Comparison of ENCODE assay signal across 37 cellular contexts in genomic region chr11:47626234-47626633, GRCh38. TPM values are rescaled to one million over a fixed set of nuclear protein-coding genes. Genes with fewer than 3 reads are reported as not detected.
A peak's percentile ranks its signal among the peaks of the same experiment; 100 is the strongest.
DNase-seq lines count a peak whose midpoint lies in the region; ATAC-seq, FAIRE-seq and TF ChIP-seq lines count a peak whose summit lies in the region.
"Had no signal": no experiment of that assay in that cellular context is flagged by ENCODE, and none has a peak within 500 bp of the region (broad histone marks: within the 10 kb centered on the region; RNA-seq: fewer than 3 reads in every experiment).

No MANE protein-coding gene starts in this region.

- H3K4me2 ChIP-seq in K562 (ENCODE audit: insufficient read depth, low read length): no peak overlapping the region
- H3K4me2 ChIP-seq: A549; BLaER1; BLaER1 treated with 17β-estradiol and CSF1 and Interleukin-3, amounts not matched to agents 10 nM and 100 nM had no signal

- TF ChIP-seq CTCF in WTC11 (IDR thresholded peaks at IDR 0.05): no peak
- no peak for TF ChIP-seq CTCF in K562 (IDR thresholded peaks at IDR 0.05 in 2 of 3, conservative IDR thresholded peaks at IDR 0.05 in 1 of 3; ENCODE audit: insufficient read depth in 2 of 3, low read depth in 1 of 3, low read length in 3 of 3)

- no peak overlapping the region for H3K27ac ChIP-seq in K562 (ENCODE audit: extremely low read depth, low read depth, low read length)
- H3K27ac ChIP-seq: 22Rv1; A549; BLaER1; BLaER1 treated with 17β-estradiol and CSF1 and Interleukin-3, amounts not matched to agents 10 nM and 100 nM; C4-2B had no signal

- no peaks in the 10 kb centered on the region for H3K27me3 ChIP-seq in K562 (ENCODE audit: control insufficient read depth in 2 of 2, insufficient read depth in 2 of 2, low read length in 2 of 2)
- H3K27me3 ChIP-seq: BE2C; BLaER1; BLaER1 treated with 17β-estradiol and CSF1 and Interleukin-3, amounts not matched to agents 10 nM and 100 nM had no signal

- H3K36me3 ChIP-seq in K562 (ENCODE audit: control insufficient read depth, insufficient read depth, low read length): peaks cover 89% of the 10 kb centered on the region

- no peak for FAIRE-seq in K562 (lab: Jason Lieb, UNC)
- FAIRE-seq: A204.1, A549, D721Med had no signal

- H3K27me3 Mint-ChIP-seq in WTC11 (ENCODE audit: low read depth): no peaks in the 10 kb centered on the region; the same call in 1 of the 2 replicates
- H3K27me3 Mint-ChIP-seq: B cell; CD4-positive, alpha-beta memory T cell; CD4-positive, alpha-beta T cell; CD4-positive, CD25-positive, alpha-beta regulatory T cell; CD8-positive, alpha-beta memory T cell had no signal

- no peaks in the 10 kb centered on the region for H3K4me1 ChIP-seq in K562 (replicated peaks in 1 of 2; ENCODE audit: control insufficient read depth in 2 of 2, insufficient read depth in 2 of 2, low read length in 2 of 2)
- H3K4me1 ChIP-seq: A549; BE2C; BLaER1; BLaER1 treated with 17β-estradiol and CSF1 and Interleukin-3, amounts not matched to agents 10 nM and 100 nM had no signal

- WGBS in K562 (ENCODE audit: insufficient coverage, low coverage, missing lambda C conversion rate): 76% methylated on average over 6 of the region's 8 CpGs

- H3K4me1 Mint-ChIP-seq in WTC11: no peaks in the 10 kb centered on the region
- H3K4me1 Mint-ChIP-seq: B cell; CD14-positive monocyte; CD4-positive, alpha-beta memory T cell; CD8-positive, alpha-beta memory T cell had no signal

- H3K79me2 ChIP-seq in K562 (ENCODE audit: control insufficient read depth, insufficient read depth, low read length): no peaks in the 10 kb centered on the region

- ATAC-seq in WTC11 (no peak), K562 (no peak)
- ATAC-seq: A549; CD8-positive, alpha-beta T cell had no signal

- TF ChIP-seq EP300 in K562 (IDR thresholded peaks at IDR 0.05; ENCODE audit: low read length): no peak

- POLR2A ChIA-PET in WTC11 (lab: Charles Lee) (interaction anchor here (0.7 kb wide), 1 partner anchor 26 kb away, joined by 5 read pairs; no protein-coding TSS in a partner anchor), K562 (lab: Yijun Ruan, JAX) (interaction anchor here (1.1 kb wide), 1 partner anchor 14 kb away, joined by 7 read pairs; no protein-coding TSS in a partner anchor)

- no peak overlapping the region for H3K27ac Mint-ChIP-seq in WTC11
- H3K27ac Mint-ChIP-seq: B cell; CD4-positive, alpha-beta T cell; CD4-positive, CD25-positive, alpha-beta regulatory T cell; CD8-positive, alpha-beta T cell had no signal

- no peak for TF ChIP-seq RAD21 in K562 (CRISPR knock-in tag; conservative IDR thresholded peaks at IDR 0.05 in 1 of 2, IDR thresholded peaks at IDR 0.05 in 1 of 2)

- no peak overlapping the region for H3K4me3 ChIP-seq in K562
- H3K4me3 ChIP-seq: A549; BLaER1; BLaER1 treated with 17β-estradiol and CSF1 and Interleukin-3, amounts not matched to agents 10 nM and 100 nM had no signal

- no peak for TF ChIP-seq POLR2A in K562 (conservative IDR thresholded peaks at IDR 0.05)

- H2AFZ ChIP-seq in K562 (ENCODE audit: low read depth, low read length): no peak overlapping the region

- no peak overlapping the region for H3K4me3 Mint-ChIP-seq in WTC11
- H3K4me3 Mint-ChIP-seq: B cell; CD14-positive monocyte; CD4-positive, alpha-beta memory T cell; CD4-positive, alpha-beta T cell; CD4-positive, CD25-positive, alpha-beta regulatory T cell; CD8-positive, alpha-beta memory T cell; CD8-positive, alpha-beta T cell had no signal

- intact Hi-C loops in K562 (cut with micrococcal nuclease): no loop called here

- no peak overlapping the region for H3K9ac ChIP-seq in K562 (ENCODE audit: insufficient read depth in 1 of 2, low read depth in 2 of 2, low read length in 2 of 2)
- H3K9ac ChIP-seq: BLaER1; BLaER1 treated with 17β-estradiol and CSF1 and Interleukin-3, amounts not matched to agents 10 nM and 100 nM had no signal

- in situ Hi-C loops in K562 (cut with MboI): no loop called here

- CTCF ChIA-PET in WTC11 (lab: Charles Lee): interaction anchor here (1.2 kb wide), 1 partner anchor 9 kb away, joined by 3 read pairs; no protein-coding TSS in a partner anchor
- CTCF ChIA-PET in K562 (lab: Yijun Ruan, JAX; ENCODE audit: low intra/inter-chr PET ratio): no interaction called here

- no peak for DNase-seq in WTC11 (ENCODE audit: low spot score)
- no peak for DNase-seq in K562 (ENCODE audit: extremely low read depth in 1 of 4, low spot score in 3 of 4)
- DNase-seq in NCI-H2029 treated with DMSO at 0.1 percent for 48 hours (lab: John Stamatoyannopoulos, UW): no peak
- no peak for DNase-seq in stimulated activated CD8-positive, alpha-beta memory T cell treated with anti-CD3 and anti-CD28 coated beads, Interleukin-4, amount 100 ng/mL, for 48 hours
- DNase-seq: 8988T; ACHN; AML-193; BE2C; C1 segment of cervical spinal cord; Caco-2; Calu3; CD4-positive, alpha-beta memory T cell; CD4-positive, alpha-beta T cell; CD4-positive, CD25-positive, alpha-beta regulatory T cell; CD8-positive, alpha-beta memory T cell; CD8-positive, alpha-beta T cell; COR-L47; DMS 273 treated with DMSO at 0.1 percent for 48 hours; DMS153; DMS53; DMS79; DMS79 treated with DMSO at 0.1 percent for 48 hours; DND-41; EL had no signal

- TSS peak; percentile 9 for BruUV-seq in K562 (replicated peaks; lab: Mats Ljungman, UMichigan)

- H3K9me1 ChIP-seq in K562 (ENCODE audit: control insufficient read depth, insufficient read depth, low read length): no peaks in the 10 kb centered on the region

- no peaks in the 10 kb centered on the region for H3K9me3 Mint-ChIP-seq in WTC11
- H3K9me3 Mint-ChIP-seq: CD14-positive monocyte; CD4-positive, alpha-beta memory T cell; CD4-positive, alpha-beta T cell; CD4-positive, CD25-positive, alpha-beta regulatory T cell; CD8-positive, alpha-beta memory T cell; CD8-positive, alpha-beta T cell had no signal

- H3K36me3 Mint-ChIP-seq in WTC11: peaks cover 69% of the 10 kb centered on the region

- no peaks in the 10 kb centered on the region for H3K9me3 ChIP-seq in K562 (replicated peaks; ENCODE audit: control insufficient read depth, insufficient read depth, low read depth, low read length)
- H3K9me3 ChIP-seq: A549; BE2C; BLaER1; BLaER1 treated with 17β-estradiol and CSF1 and Interleukin-3, amounts not matched to agents 10 nM and 100 nM; Caco-2 had no signal

- H4K20me1 ChIP-seq in K562 (replicated peaks; ENCODE audit: control insufficient read depth, insufficient read depth, low read length): no peaks in the 10 kb centered on the region
- H4K20me1 ChIP-seq: BLaER1 had no signal

RNA-seq across cellular contexts. Expression of gene MTCH2, which starts 16.1 kb away (rescaled TPM):
- total RNA-seq in WTC11 (2021) (141 to 160 TPM (median 141 TPM) in 3 replicates), K562 (2014; rRNA removed) (95.4 and 124 TPM in 2 replicates), K562 (2014; rRNA removed; fragmentation: Illumina TruSeq; extraction: Trizol) (245 and 293 TPM in 2 replicates), K562 (2015; rRNA removed; fragmentation: Illumina TruSeq; extraction: Trizol) (154 and 162 TPM in 2 replicates), K562 (2021) (266 and 273 TPM in 2 replicates)
- 62.0 and 62.6 TPM in 2 replicates for total RNA-seq in K562 (2011; cell fraction: chromatin; rRNA removed; ENCODE audit: low replicate concordance)
- 38.3 and 45.9 TPM in 2 replicates for total RNA-seq in K562 (2011; cell fraction: nucleolus; rRNA removed)
- total RNA-seq in K562 (2011; cell fraction: nucleoplasm; rRNA removed): 63.4 and 83.7 TPM in 2 replicates
- polyA plus RNA-seq in K562 (2011; rRNA removed) (125 and 198 TPM in 2 replicates), K562 (2014; fragmentation: Illumina TruSeq; extraction: Trizol) (194 and 219 TPM in 2 replicates), K562 (2014; fragmentation: Nextera tagmentation; extraction: Ambion mirVana) (100 to 1,000 TPM; 607 to 620 TPM), K562 (2014; rRNA removed) (117 and 134 TPM in 2 replicates)
- polyA plus RNA-seq in K562 (2011; cell fraction: cytosol; rRNA removed): 161 and 214 TPM in 2 replicates
- polyA plus RNA-seq in K562 (2011; cell fraction: nucleus; rRNA removed): 96.3 and 140 TPM in 2 replicates
- 159 and 305 TPM in 2 replicates for polyA plus RNA-seq in K562 (2012)
- polyA minus RNA-seq in K562 (2011; rRNA and poly(A)+ RNA removed): 124 and 166 TPM in 2 replicates
- polyA minus RNA-seq in K562 (2011; cell fraction: cytosol; rRNA and poly(A)+ RNA removed): 80.1 and 100 TPM in 2 replicates
- polyA minus RNA-seq in K562 (2011; cell fraction: nucleus; rRNA and poly(A)+ RNA removed): 21.0 and 35.2 TPM in 2 replicates

RNA-seq across cellular contexts. Expression of gene C1QTNF4, which starts 32.0 kb away (rescaled TPM):
- total RNA-seq in WTC11 (2021) (9.5 to 10.7 TPM (median 9.5 TPM) in 3 replicates), K562 (2014; rRNA removed) (not detected in 2 replicates), K562 (2014; rRNA removed; fragmentation: Illumina TruSeq; extraction: Trizol) (not detected in 2 replicates), K562 (2015; rRNA removed; fragmentation: Illumina TruSeq; extraction: Trizol) (not detected in 2 replicates), K562 (2021) (not detected in 2 replicates)
- not detected in 2 replicates for total RNA-seq in K562 (2011; cell fraction: chromatin; rRNA removed; ENCODE audit: low replicate concordance)
- not detected in 2 replicates for total RNA-seq in K562 (2011; cell fraction: nucleolus; rRNA removed)
- total RNA-seq in K562 (2011; cell fraction: nucleoplasm; rRNA removed): not detected in 2 replicates
- polyA plus RNA-seq in K562 (2011; rRNA removed) (not detected in 2 replicates), K562 (2014; fragmentation: Illumina TruSeq; extraction: Trizol) (not detected in 2 replicates), K562 (2014; fragmentation: Nextera tagmentation; extraction: Ambion mirVana) (not detected), K562 (2014; rRNA removed) (not detected in 2 replicates)
- polyA plus RNA-seq in K562 (2011; cell fraction: cytosol; rRNA removed): not detected in 2 replicates
- polyA plus RNA-seq in K562 (2011; cell fraction: nucleus; rRNA removed): not detected in 2 replicates
- polyA plus RNA-seq in K562 (2012): not detected in 2 replicates
- not detected in 2 replicates for polyA minus RNA-seq in K562 (2011; rRNA and poly(A)+ RNA removed)
- not detected in 2 replicates for polyA minus RNA-seq in K562 (2011; cell fraction: cytosol; rRNA and poly(A)+ RNA removed)
- polyA minus RNA-seq in K562 (2011; cell fraction: nucleus; rRNA and poly(A)+ RNA removed): not detected in 2 replicates
- total RNA-seq: A172, B cell, Calu3, Daoy had no signal
- polyA plus RNA-seq: A549; CD14-positive monocyte; CD4-positive, alpha-beta memory T cell; CD8-positive, alpha-beta memory T cell had no signal

RNA-seq across cellular contexts. Expression of gene FAM180B, which starts 39.8 kb away (rescaled TPM):
- 0.16 to 0.28 TPM in 2 of 3 replicates, not detected in the other for total RNA-seq in WTC11 (2021)
- 0.49 and 0.51 TPM in 2 replicates for total RNA-seq in K562 (2011; cell fraction: chromatin; rRNA removed; ENCODE audit: low replicate concordance)
- total RNA-seq in K562 (2011; cell fraction: nucleolus; rRNA removed): 0.26 and 0.50 TPM in 2 replicates
- total RNA-seq in K562 (2011; cell fraction: nucleoplasm; rRNA removed): 0.61 TPM in 1 of 2 replicates, not detected in the other
- 0.14 TPM in 1 of 2 replicates, not detected in the other for total RNA-seq in K562 (2014; rRNA removed)
- total RNA-seq in K562 (2014; rRNA removed; fragmentation: Illumina TruSeq; extraction: Trizol): not detected in 2 replicates
- total RNA-seq in K562 (2015; rRNA removed; fragmentation: Illumina TruSeq; extraction: Trizol): not detected in 2 replicates
- not detected in 2 replicates for total RNA-seq in K562 (2021)
- not detected in 2 replicates for polyA plus RNA-seq in K562 (2011; rRNA removed)
- not detected in 2 replicates for polyA plus RNA-seq in K562 (2011; cell fraction: cytosol; rRNA removed)
- 0.51 TPM in 1 of 2 replicates, not detected in the other for polyA plus RNA-seq in K562 (2011; cell fraction: nucleus; rRNA removed)
- not detected in 2 replicates for polyA plus RNA-seq in K562 (2012)
- not detected in 2 replicates for polyA plus RNA-seq in K562 (2014; fragmentation: Illumina TruSeq; extraction: Trizol)
- not detected for polyA plus RNA-seq in K562 (2014; fragmentation: Nextera tagmentation; extraction: Ambion mirVana)
- 0.05 TPM in 1 of 2 replicates, not detected in the other for polyA plus RNA-seq in K562 (2014; rRNA removed)
- polyA minus RNA-seq in K562 (2011; rRNA and poly(A)+ RNA removed): 0.14 TPM in 1 of 2 replicates, not detected in the other
- not detected in 2 replicates for polyA minus RNA-seq in K562 (2011; cell fraction: cytosol; rRNA and poly(A)+ RNA removed)
- 0.13 and 0.44 TPM in 2 replicates for polyA minus RNA-seq in K562 (2011; cell fraction: nucleus; rRNA and poly(A)+ RNA removed)
- total RNA-seq: A172, Caco-2, Calu3, Daoy had no signal
- polyA plus RNA-seq: A549; AG04450; BJ; CD14-positive monocyte; CD4-positive, alpha-beta memory T cell; CD4-positive, CD25-positive, alpha-beta regulatory T cell; CD8-positive, alpha-beta memory T cell had no signal

RNA-seq across cellular contexts. Expression of gene NDUFS3, which starts 47.4 kb away (rescaled TPM):
- total RNA-seq in WTC11 (2021) (111 to 140 TPM (median 125 TPM) in 3 replicates), K562 (2014; rRNA removed) (203 and 207 TPM in 2 replicates), K562 (2014; rRNA removed; fragmentation: Illumina TruSeq; extraction: Trizol) (191 and 192 TPM in 2 replicates), K562 (2015; rRNA removed; fragmentation: Illumina TruSeq; extraction: Trizol) (190 and 191 TPM in 2 replicates), K562 (2021) (229 and 238 TPM in 2 replicates)
- total RNA-seq in K562 (2011; cell fraction: chromatin; rRNA removed; ENCODE audit: low replicate concordance): 228 and 279 TPM in 2 replicates
- 212 and 223 TPM in 2 replicates for total RNA-seq in K562 (2011; cell fraction: nucleolus; rRNA removed)
- total RNA-seq in K562 (2011; cell fraction: nucleoplasm; rRNA removed): 239 and 241 TPM in 2 replicates
- polyA plus RNA-seq in K562 (2011; rRNA removed) (302 and 343 TPM in 2 replicates), K562 (2014; fragmentation: Illumina TruSeq; extraction: Trizol) (194 and 197 TPM in 2 replicates), K562 (2014; fragmentation: Nextera tagmentation; extraction: Ambion mirVana) (10 to 100 TPM; 38.7 to 82.3 TPM), K562 (2014; rRNA removed) (341 and 353 TPM in 2 replicates)
- 353 and 764 TPM in 2 replicates for polyA plus RNA-seq in K562 (2011; cell fraction: cytosol; rRNA removed)
- polyA plus RNA-seq in K562 (2011; cell fraction: nucleus; rRNA removed): 319 and 323 TPM in 2 replicates
- 137 and 179 TPM in 2 replicates for polyA plus RNA-seq in K562 (2012)
- 180 and 229 TPM in 2 replicates for polyA minus RNA-seq in K562 (2011; rRNA and poly(A)+ RNA removed)
- 60.6 and 66.6 TPM in 2 replicates for polyA minus RNA-seq in K562 (2011; cell fraction: cytosol; rRNA and poly(A)+ RNA removed)
- polyA minus RNA-seq in K562 (2011; cell fraction: nucleus; rRNA and poly(A)+ RNA removed): 57.1 and 90.0 TPM in 2 replicates

RNA-seq across cellular contexts. Expression of gene KBTBD4, which starts 47.5 kb away (rescaled TPM):
- total RNA-seq in WTC11 (2021) (12.3 to 14.3 TPM (median 13.9 TPM) in 3 replicates), K562 (2014; rRNA removed) (9.1 and 11.2 TPM in 2 replicates), K562 (2014; rRNA removed; fragmentation: Illumina TruSeq; extraction: Trizol) (13.6 TPM in 2 replicates), K562 (2015; rRNA removed; fragmentation: Illumina TruSeq; extraction: Trizol) (13.3 and 13.6 TPM in 2 replicates), K562 (2021) (11.0 and 12.9 TPM in 2 replicates)
- 9.0 and 15.8 TPM in 2 replicates for total RNA-seq in K562 (2011; cell fraction: chromatin; rRNA removed; ENCODE audit: low replicate concordance)
- 11.7 and 13.2 TPM in 2 replicates for total RNA-seq in K562 (2011; cell fraction: nucleolus; rRNA removed)
- total RNA-seq in K562 (2011; cell fraction: nucleoplasm; rRNA removed): 11.6 and 13.4 TPM in 2 replicates
- polyA plus RNA-seq in K562 (2011; rRNA removed) (16.9 and 18.2 TPM in 2 replicates), K562 (2014; fragmentation: Illumina TruSeq; extraction: Trizol) (13.0 and 13.1 TPM in 2 replicates), K562 (2014; fragmentation: Nextera tagmentation; extraction: Ambion mirVana) (10 to 100 TPM; 30.1 to 33.9 TPM), K562 (2014; rRNA removed) (7.0 and 10.1 TPM in 2 replicates)
- 16.9 and 19.8 TPM in 2 replicates for polyA plus RNA-seq in K562 (2011; cell fraction: cytosol; rRNA removed)
- polyA plus RNA-seq in K562 (2011; cell fraction: nucleus; rRNA removed): 6.6 and 9.4 TPM in 2 replicates
- polyA plus RNA-seq in K562 (2012): 9.4 and 13.6 TPM in 2 replicates
- polyA minus RNA-seq in K562 (2011; rRNA and poly(A)+ RNA removed): 21.9 and 23.1 TPM in 2 replicates
- polyA minus RNA-seq in K562 (2011; cell fraction: cytosol; rRNA and poly(A)+ RNA removed): 8.3 and 9.2 TPM in 2 replicates
- 5.4 and 10.0 TPM in 2 replicates for polyA minus RNA-seq in K562 (2011; cell fraction: nucleus; rRNA and poly(A)+ RNA removed)

Comparison
In these comparisons a context has a peak if more than half of its experiments do, and no peak if none do; other contexts are left out.
1. Of the 49 proteins assayed by ChIP-seq in both K562 and WTC11: peak only in K562: none; only in WTC11: none; in both: ZNF121; in neither: 48.